ENCODE assay signal across 19 cellular contexts in the genomic region with DNA sequence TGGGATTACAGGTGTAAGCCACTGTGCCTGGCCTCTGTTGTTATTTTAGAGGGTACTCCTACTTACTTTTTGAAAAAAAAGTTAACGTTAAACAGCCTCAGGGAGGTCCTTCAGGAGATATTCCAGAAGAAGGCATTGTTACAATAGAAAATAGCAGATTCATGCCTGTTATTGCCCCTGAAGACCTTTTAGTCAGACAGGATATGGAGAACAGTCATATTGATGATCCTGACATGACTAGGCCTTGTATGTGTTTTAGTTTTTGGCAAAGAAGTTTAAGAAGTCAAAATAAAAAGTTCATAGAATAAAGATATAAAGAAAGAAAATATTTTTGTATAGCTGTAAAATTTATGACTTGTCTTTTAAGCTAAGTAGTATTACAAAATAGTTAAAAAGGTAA.
"Had no signal": no experiment of that assay in that cellular context is flagged by ENCODE, and none has a peak within 500 bp of the region (broad histone marks: within the 10 kb centered on the region; RNA-seq: fewer than 3 reads in every experiment).

No MANE protein-coding gene starts in this region.

- H3K36me3 Mint-ChIP-seq: natural killer cell had no signal

- H3K27ac Mint-ChIP-seq: activated CD8-positive, alpha-beta T cell treated with anti-CD3 and anti-CD28 coated beads for 36 hours; activated T-helper 2 cell treated with anti-CD3 and anti-CD28 coated beads, Interferon-gamma antibody, Interleukin-2, Interleukin-4, amounts not matched to agents 10 μg/mL and 5 μg/mL and 100 μg/mL, durations not matched to agents 14 hours and 24 hours and 36 hours; natural killer cell; stimulated activated memory B cell treated with anti-CD40 and anti-IgM and Interleukin-4, amounts not matched to agents 10 μg/mL and 1 μg/mL and 100 μg/mL, for 72 hours had no signal

- H3K36me3 ChIP-seq: uterus had no signal

- H3K4me1 Mint-ChIP-seq: stimulated activated memory B cell treated with anti-CD40 and anti-IgM and Interleukin-4, amounts not matched to agents 10 μg/mL and 1 μg/mL and 100 μg/mL, for 72 hours had no signal

- H3K4me3 Mint-ChIP-seq: activated CD8-positive, alpha-beta T cell treated with anti-CD3 and anti-CD28 coated beads for 36 hours; natural killer cell; stimulated activated memory B cell treated with anti-CD40 and anti-IgM and Interleukin-4, amounts not matched to agents 10 μg/mL and 1 μg/mL and 100 μg/mL, for 72 hours had no signal

- H3K27me3 ChIP-seq: tibial nerve, uterus had no signal

- DNase-seq: activated CD4-positive, alpha-beta T cell treated with anti-CD3 and anti-CD28 coated beads for 4 hours; activated CD8-positive, alpha-beta memory T cell treated with anti-CD3 and anti-CD28 coated beads, Interleukin-2, amount 50 U/mL, for 48 hours; activated CD8-positive, alpha-beta T cell treated with anti-CD3 and anti-CD28 coated beads for 36 hours; activated naive CD4-positive, alpha-beta T cell treated with anti-CD3 and anti-CD28 coated beads, Interleukin-2, amount 50 U/mL, for 16 hours; amniotic stem cell; caudate nucleus; effector memory CD4-positive, alpha-beta T cell; glutamatergic neuron; kidney glomerular epithelial cell; left ventricle myocardium superior; mesenchymal stem cell; natural killer cell; SK-N-SH; T1000; uterus had no signal

- H3K9me3 ChIP-seq: SK-N-SH, tibial nerve, uterus had no signal

- H3K9me3 Mint-ChIP-seq: activated CD8-positive, alpha-beta T cell treated with anti-CD3 and anti-CD28 coated beads for 36 hours; natural killer cell; stimulated activated memory B cell treated with anti-CD40 and anti-IgM and Interleukin-4, amounts not matched to agents 10 μg/mL and 1 μg/mL and 100 μg/mL, for 72 hours had no signal

- H3K4me3 ChIP-seq: tibial nerve, uterus had no signal

- H3K27me3 Mint-ChIP-seq: activated CD8-positive, alpha-beta T cell treated with anti-CD3 and anti-CD28 coated beads for 36 hours; stimulated activated memory B cell treated with anti-CD40 and anti-IgM and Interleukin-4, amounts not matched to agents 10 μg/mL and 1 μg/mL and 100 μg/mL, for 72 hours had no signal

- H3K4me1 ChIP-seq: tibial nerve, uterus had no signal

- H3K27ac ChIP-seq: tibial nerve, uterus, VCaP had no signal

- ATAC-seq: activated CD8-positive, alpha-beta T cell treated with anti-CD3 and anti-CD28 coated beads for 36 hours; left ventricle myocardium superior; natural killer cell; stimulated activated memory B cell treated with anti-CD40 and anti-IgM and Interleukin-4, amounts not matched to agents 10 μg/mL and 1 μg/mL and 100 μg/mL, for 72 hours had no signal
